Comparison of ENCODE assay signal across 8 cellular contexts in the genomic region with DNA sequence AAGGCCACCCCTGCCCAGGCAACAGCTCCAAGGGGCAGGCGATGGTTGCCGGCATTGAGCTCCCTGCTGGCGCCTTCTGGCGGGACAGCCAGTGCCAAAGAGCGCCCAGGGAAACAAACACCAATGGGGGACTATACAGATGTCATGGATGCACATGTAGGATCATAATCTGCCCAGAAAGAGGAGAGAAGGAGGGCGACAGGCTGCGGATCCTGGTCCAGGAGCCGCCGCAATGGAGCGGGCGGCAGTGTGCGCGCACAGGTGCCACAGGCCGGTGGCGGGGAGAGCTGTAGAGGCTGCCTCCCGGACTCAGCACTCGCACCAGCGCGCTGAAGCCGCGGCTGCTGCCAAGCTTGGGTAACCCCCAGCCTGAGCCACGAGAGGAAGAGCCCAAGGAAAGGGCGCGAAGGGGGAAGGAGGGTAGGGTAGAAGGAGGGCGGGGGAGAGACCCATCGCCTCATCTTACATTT. TPM values are rescaled to one million over a fixed set of nuclear protein-coding genes. Genes with fewer than 3 reads are reported as not detected.
DNase-seq lines count a peak whose midpoint lies in the region; ATAC-seq and TF ChIP-seq lines count a peak whose summit lies in the region.

No MANE protein-coding gene starts in this region.

- no peak overlapping the region for H3K9ac ChIP-seq in mammary epithelial cell (ENCODE audit: insufficient read depth, low read length)

- DNase-seq in breast epithelium (ENCODE audit: low spot score in 2 of 2) (no peak), mammary epithelial cell (no peak), ascending aorta (ENCODE audit: low spot score in 2 of 2) (no peak), lower lobe of right lung (no peak), gastrocnemius medialis (no peak)

- dilution Hi-C loops in mammary epithelial cell (cut with HindIII; ENCODE audit: low sequenced_read_pairs) = no loop called here

- H3K9me3 ChIP-seq in breast epithelium (no peaks in the 10 kb centered on the region), mammary epithelial cell (replicated peaks; ENCODE audit: insufficient read depth, low read length) (no peaks in the 10 kb centered on the region), ascending aorta (no peaks in the 10 kb centered on the region), lower lobe of right lung (no peaks in the 10 kb centered on the region), gastrocnemius medialis (no peaks in the 10 kb centered on the region)

- H3K79me2 ChIP-seq in mammary epithelial cell (ENCODE audit: insufficient read depth, low read length) = no peaks in the 10 kb centered on the region

- no peak overlapping the region for H3K4me2 ChIP-seq in mammary epithelial cell (ENCODE audit: insufficient read depth, low read depth, low read length)

- intact Hi-C loops in breast epithelium (cut with DNase I; ENCODE audit: low total_unique reads) = no loop called here
- intact Hi-C loops in mammary epithelial cell (cut with micrococcal nuclease) = no loop called here
- intact Hi-C loops in ascending aorta (cut with DNase I) = no loop called here
- intact Hi-C loops in lower lobe of right lung (cut with DNase I) = no loop called here
- intact Hi-C loops in gastrocnemius medialis (cut with DNase I; ENCODE audit: low total_unique reads) = no loop called here

- peaks cover 0 to 18% of the 10 kb centered on the region in 2 donors for H3K27me3 ChIP-seq in breast epithelium
- peaks cover 20% of the 10 kb centered on the region for H3K27me3 ChIP-seq in mammary epithelial cell (ENCODE audit: insufficient read depth, low read length)
- H3K27me3 ChIP-seq in ascending aorta = no peaks in the 10 kb centered on the region
- peaks cover 20% of the 10 kb centered on the region for H3K27me3 ChIP-seq in lower lobe of right lung (ENCODE audit: low read depth)
- H3K27me3 ChIP-seq in gastrocnemius medialis = peaks cover 0 to 17% (median 9%) of the 10 kb centered on the region in 3 donors

- 8% methylated on average over 9 of the region's 26 CpGs for WGBS in mammary epithelial cell (ENCODE audit: low coverage, missing lambda C conversion rate)
- 2% methylated on average over 26 of the region's 26 CpGs for WGBS in urinary bladder

- in situ Hi-C loops in mammary epithelial cell (cut with MboI; ENCODE audit: low sequenced_read_pairs in 2 of 2) (no loop called here), gastrocnemius medialis (cut with MboI; ENCODE audit: low sequenced_read_pairs in 4 of 4) (no loop called here)

- ATAC-seq in lower lobe of right lung (peak; percentile 23 to 35), GM21515 (IDR thresholded peaks at IDR 0.05; ENCODE audit: unreplicated experiment) (no peak), gastrocnemius medialis (no peak), HG03095 (IDR thresholded peaks at IDR 0.05; ENCODE audit: unreplicated experiment) (no peak)

- no peaks in the 10 kb centered on the region for H4K20me1 ChIP-seq in mammary epithelial cell (ENCODE audit: insufficient read depth, low read length)

- H3K4me1 ChIP-seq in breast epithelium (no peaks in the 10 kb centered on the region), mammary epithelial cell (ENCODE audit: insufficient read depth, low read length) (no peaks in the 10 kb centered on the region), ascending aorta (no peaks in the 10 kb centered on the region), lower lobe of right lung (no peaks in the 10 kb centered on the region), urinary bladder (ENCODE audit: insufficient read depth) (no peaks in the 10 kb centered on the region), gastrocnemius medialis (no peaks in the 10 kb centered on the region)

- H3K36me3 ChIP-seq in breast epithelium = no peaks in the 10 kb centered on the region
- H3K36me3 ChIP-seq in mammary epithelial cell (ENCODE audit: insufficient read depth, low read length) = no peaks in the 10 kb centered on the region
- H3K36me3 ChIP-seq in ascending aorta = no peaks in the 10 kb centered on the region
- H3K36me3 ChIP-seq in lower lobe of right lung = no peaks in the 10 kb centered on the region
- no peaks in the 10 kb centered on the region for H3K36me3 ChIP-seq in urinary bladder (ENCODE audit: insufficient read depth)
- no peaks in the 10 kb centered on the region for H3K36me3 ChIP-seq in gastrocnemius medialis

- H3K27ac ChIP-seq in breast epithelium (no peak overlapping the region), mammary epithelial cell (ENCODE audit: insufficient read depth, low read depth, low read length) (no peak overlapping the region), ascending aorta (no peak overlapping the region), lower lobe of right lung (no peak overlapping the region), urinary bladder (ENCODE audit: low read depth) (no peak overlapping the region), gastrocnemius medialis (no peak overlapping the region)

- H2AFZ ChIP-seq in mammary epithelial cell (ENCODE audit: low read depth, low read length) = no peak overlapping the region

- no TSS peak for BruUV-seq in mammary epithelial cell (replicated peaks; lab: Mats Ljungman, UMichigan)

- CTCF ChIA-PET in mammary epithelial cell (lab: Charles Lee; ENCODE audit: low non-redundant PET) = no interaction called here

- H3K4me3 ChIP-seq in breast epithelium = peak overlapping the region in 2 of 3 donors; percentile 48 to 58
- no peak overlapping the region for H3K4me3 ChIP-seq in mammary epithelial cell (replicated peaks in 1 of 3; ENCODE audit: insufficient read depth in 1 of 3, low read depth in 2 of 3, low read length in 3 of 3)
- peak overlapping the region; percentile 45 to 48 for H3K4me3 ChIP-seq in ascending aorta
- H3K4me3 ChIP-seq in lower lobe of right lung = no peak overlapping the region
- peak overlapping the region; percentile 33 for H3K4me3 ChIP-seq in urinary bladder (ENCODE audit: low read depth, low read length)
- no peak overlapping the region for H3K4me3 ChIP-seq in gastrocnemius medialis

- TF ChIP-seq POLR2A in breast epithelium (IDR thresholded peaks at IDR 0.05) (no peak), gastrocnemius medialis (IDR thresholded peaks at IDR 0.05) (no peak)

- no peak for TF ChIP-seq CTCF in breast epithelium (IDR thresholded peaks at IDR 0.05)
- no peak for TF ChIP-seq CTCF in mammary epithelial cell (conservative IDR thresholded peaks at IDR 0.05 in 1 of 2, IDR thresholded peaks at IDR 0.05 in 1 of 2; ENCODE audit: extremely low read depth in 1 of 2, insufficient read depth in 1 of 2, low read depth in 1 of 2, low read length in 2 of 2)
- no peak for TF ChIP-seq CTCF in ascending aorta (IDR thresholded peaks at IDR 0.05)
- no peak for TF ChIP-seq CTCF in lower lobe of right lung (IDR thresholded peaks at IDR 0.05)
- no peak for TF ChIP-seq CTCF in gastrocnemius medialis (IDR thresholded peaks at IDR 0.05 in 4 of 5, conservative IDR thresholded peaks at IDR 0.05 in 1 of 5)

RNA-seq across cellular contexts. Expression of a gene that starts 0.4 kb away (rescaled TPM):
- total RNA-seq in breast epithelium (1 to 10 TPM in 2 of 3 donors, not detected in 1; 1.3 to 2.8 TPM), mammary epithelial cell (under 1 TPM in 1 of 2 donors, not detected in 1; under 0.01 TPM), ascending aorta (not detected), lower lobe of right lung (not detected), urinary bladder (8.8 TPM), gastrocnemius medialis (not detected)
- polyA plus RNA-seq in mammary epithelial cell (not detected), urinary bladder (0.23 TPM)
- polyA minus RNA-seq in mammary epithelial cell = not detected

Comparison
In these comparisons a context has a peak if more than half of its experiments do, and no peak if none do; other contexts are left out.
1. H3K4me3 ChIP-seq: peak in breast epithelium (2 of 3), ascending aorta (2 of 2) and urinary bladder (single experiment); none in mammary epithelial cell (0 of 3), lower lobe of right lung (single experiment) and gastrocnemius medialis (0 of 4).
2. ATAC-seq: peak in lower lobe of right lung (2 of 2); none in GM21515 (single experiment), gastrocnemius medialis (0 of 2) and HG03095 (single experiment).